In genomic region chr12:101876861-101877815, GRCh38 we compare ENCODE assay signal across 8 cellular contexts.
DNase-seq lines count a peak whose midpoint lies in the region; ATAC-seq lines count a peak whose summit lies in the region.

Gene DRAM1, plus strand, starts transcription at chr12:101877580. Its CDS starts 210 bp downstream, at chr12:101877790.

- ATAC-seq in GM19023 (IDR thresholded peaks at IDR 0.05; ENCODE audit: unreplicated experiment), result peak; percentile 82
- ATAC-seq in HG03175 (IDR thresholded peaks at IDR 0.05; ENCODE audit: unreplicated experiment), result peak; percentile 85

- peak in 12 of 14 donors; percentile 17 to 85 (median 57) for DNase-seq in C1 segment of cervical spinal cord (lab: John Stamatoyannopoulos, UW)
- DNase-seq in NOMO-1 treated with DMSO at 0.1 percent for 48 hours (lab: John Stamatoyannopoulos, UW; ENCODE audit: unreplicated experiment), result peak; percentile 95
- peak; percentile 55 for DNase-seq in activated T-cell treated with anti-CD3 and anti-CD28 coated beads for 24 hours (ENCODE audit: low read depth)
- peak; percentile 70 for DNase-seq in epidermal melanocyte (ENCODE audit: insufficient read length, low spot score)
- DNase-seq in middle frontal gyrus (ENCODE audit: extremely low spot score, low spot score), result peak; percentile 12
- DNase-seq in stimulated activated CD8-positive, alpha-beta memory T cell treated with anti-CD3 and anti-CD28 coated beads, Interleukin-2, amount 100 ng/mL, for 1 hour (ENCODE audit: low read depth in 2 of 2), result peak; percentile 48 to 52

Comparison
In these comparisons a context has a peak if more than half of its experiments do, and no peak if none do; other contexts are left out.
1. Peak in every context shown above with its lines: DNase-seq and ATAC-seq.
2. DNase-seq: peak in every context shown above with its lines; median percentile 95 in NOMO-1 treated with DMSO at 0.1 percent for 48 hours; 70 in epidermal melanocyte; 57 in C1 segment of cervical spinal cord; 55 in activated T-cell treated with anti-CD3 and anti-CD28 coated beads for 24 hours; 50 in stimulated activated CD8-positive, alpha-beta memory T cell treated with anti-CD3 and anti-CD28 coated beads, Interleukin-2, amount 100 ng/mL, for 1 hour; 12 in middle frontal gyrus.